28 cellular contexts compared by ENCODE assay signal in genomic region chr11:86790073-86790727, GRCh38. TPM values are rescaled to one million over a fixed set of nuclear protein-coding genes. Genes with fewer than 3 reads are reported as not detected.
A peak's percentile ranks its signal among the peaks of the same experiment; 100 is the strongest.
DNase-seq lines count a peak whose midpoint lies in the region; ATAC-seq and TF ChIP-seq lines count a peak whose summit lies in the region.
"Had no signal": no experiment of that assay in that cellular context is flagged by ENCODE, and none has a peak within 500 bp of the region (broad histone marks: within the 10 kb centered on the region; RNA-seq: fewer than 3 reads in every experiment).

No MANE protein-coding gene starts in this region.

- H3K4me1 ChIP-seq in A673 (ENCODE audit: insufficient read depth, low read length, poor library complexity, severe bottlenecking), result peaks cover 6% of the 10 kb centered on the region
- H3K4me1 ChIP-seq in HEK293 (ENCODE audit: control insufficient read depth, insufficient read depth, low read length), result peaks cover 32% of the 10 kb centered on the region
- H3K4me1 ChIP-seq in PC-3 (ENCODE audit: insufficient read depth, low read length), result peaks cover 16% of the 10 kb centered on the region
- H3K4me1 ChIP-seq: SJSA1, upper lobe of right lung had no signal

- POLR2A ChIA-PET in A673 (lab: Charles Lee; ENCODE audit: low non-redundant PET), result no interaction called here
- POLR2A ChIA-PET in HEK293 (lab: Yijun Ruan, JAX), result interaction anchor here (1.0 to 1.4 kb wide), 3 partner anchors 9 to 333 kb away, joined by 3 to 4 read pairs (median 4); partner anchors contain the start of gene PRSS23
- POLR2A ChIA-PET in PC-3 (lab: Charles Lee; ENCODE audit: unreplicated experiment), result no interaction called here

- H3K36me3 Mint-ChIP-seq in T-helper 17 cell (ENCODE audit: low read depth), result no peaks in the 10 kb centered on the region
- H3K36me3 Mint-ChIP-seq: activated naive CD4-positive, alpha-beta T cell treated with anti-CD3 and anti-CD28 coated beads, Interleukin-2, amount 50 U/mL, for 24 hours; CD14-positive monocyte; natural killer cell had no signal

- no peaks in the 10 kb centered on the region for H3K4me1 Mint-ChIP-seq in T-helper 17 cell
- H3K4me1 Mint-ChIP-seq: activated CD4-positive, alpha-beta memory T cell treated with anti-CD3 and anti-CD28 coated beads, Interleukin-2, amount 10 ng/mL, durations not matched to agents 7 days and 5 days; activated naive CD4-positive, alpha-beta T cell treated with anti-CD3 and anti-CD28 coated beads, Interleukin-2, amount 50 U/mL, for 24 hours; activated T-helper 17 cell treated with anti-CD3 and anti-CD28 coated beads, Interleukin-2, amount 50 U/mL, for 72 hours; CD14-positive monocyte; natural killer cell had no signal

- H3K27me3 ChIP-seq in A673 (replicated peaks; ENCODE audit: insufficient read depth, low read depth, low read length, poor library complexity) (no peaks in the 10 kb centered on the region), PC-3 (ENCODE audit: low read length) (no peaks in the 10 kb centered on the region)
- H3K27me3 ChIP-seq: SJSA1, upper lobe of right lung had no signal

- H3K9me2 ChIP-seq in PC-3 (replicated peaks; ENCODE audit: low read length), result no peaks in the 10 kb centered on the region

- CTCF ChIA-PET in A673 (lab: Charles Lee), result no interaction called here
- CTCF ChIA-PET in HEK293 (lab: Yijun Ruan, JAX), result interaction anchor here (0.7 to 1.2 kb wide), 3 partner anchors 9 to 1103 kb away, joined by 3 to 4 read pairs (median 3); no protein-coding TSS in a partner anchor
- CTCF ChIA-PET in PC-3 (lab: Charles Lee), result no interaction called here

- no peaks in the 10 kb centered on the region for H4K20me1 ChIP-seq in PC-3 (ENCODE audit: low read length)

- BruUV-seq in A673 (replicated peaks; lab: Mats Ljungman, UMichigan), result no TSS peak
- BruUV-seq in PC-3 (replicated peaks; lab: Mats Ljungman, UMichigan), result no TSS peak

- no peaks in the 10 kb centered on the region for H3K9me3 ChIP-seq in A673 (ENCODE audit: low read depth, low read length, poor library complexity, severe bottlenecking)
- H3K9me3 ChIP-seq in HEK293 (ENCODE audit: control insufficient read depth, insufficient read depth, low read depth, low read length), result no peaks in the 10 kb centered on the region
- no peaks in the 10 kb centered on the region for H3K9me3 ChIP-seq in PC-3 (ENCODE audit: low read length)
- no peaks in the 10 kb centered on the region for H3K9me3 ChIP-seq in T-helper 17 cell (ENCODE audit: control insufficient read depth, low read length, poor library complexity, severe bottlenecking)
- H3K9me3 ChIP-seq: SJSA1, upper lobe of right lung had no signal

- no peak overlapping the region for H3K4me2 ChIP-seq in PC-3 (ENCODE audit: low read length)

- no peak overlapping the region for H3K4me3 Mint-ChIP-seq in T-helper 17 cell
- H3K4me3 Mint-ChIP-seq: activated CD4-positive, alpha-beta memory T cell treated with anti-CD3 and anti-CD28 coated beads, Interleukin-2, amount 10 ng/mL, durations not matched to agents 7 days and 5 days; activated naive CD4-positive, alpha-beta T cell treated with anti-CD3 and anti-CD28 coated beads, Interleukin-2, amount 50 U/mL, for 24 hours; activated T-helper 17 cell treated with anti-CD3 and anti-CD28 coated beads, Interleukin-2, amount 50 U/mL, for 72 hours; CD14-positive monocyte; natural killer cell; T-helper 1 cell treated with Interleukin-12 subunit alpha and Interleukin-12 subunit beta and Interleukin-4 antibody, amounts not matched to agents 30 μg/mL and 1 μg/mL, for 36 hours had no signal

- H3K4me3 ChIP-seq in A673 (ENCODE audit: low read depth, low read length, poor library complexity, severe bottlenecking), result no peak overlapping the region
- H3K4me3 ChIP-seq in HEK293 (ENCODE audit: low read depth, low read length), result no peak overlapping the region
- no peak overlapping the region for H3K4me3 ChIP-seq in PC-3 (ENCODE audit: low read length)
- H3K4me3 ChIP-seq: coronary artery, GM12878, SJSA1, skin epidermis, upper lobe of right lung had no signal

- TF ChIP-seq CTCF in A673 (conservative IDR thresholded peaks at IDR 0.05; ENCODE audit: low read depth, low read length), result no peak
- TF ChIP-seq CTCF in HEK293 (tag by site-specific recombination; IDR thresholded peaks at IDR 0.05), result no peak
- TF ChIP-seq CTCF in PC-3 (conservative IDR thresholded peaks at IDR 0.05; ENCODE audit: low read depth, low read length), result no peak

- no peak overlapping the region for H2AFZ ChIP-seq in PC-3 (ENCODE audit: low read length)

- no peaks in the 10 kb centered on the region for H3F3A ChIP-seq in PC-3 (ENCODE audit: low read length, unreplicated experiment)

- peaks cover 38% of the 10 kb centered on the region for H3K27me3 Mint-ChIP-seq in T-helper 17 cell

- DNase-seq in A673 (ENCODE audit: low spot score), result peak; percentile 39
- peak; percentile 49 for DNase-seq in PC-3
- DNase-seq in kidney tubule cell (ENCODE audit: low spot score), result peak; percentile 26
- no peak for DNase-seq in AML-193 (lab: John Stamatoyannopoulos, UW)
- no peak for DNase-seq in T-helper 17 cell
- no peak for DNase-seq in stimulated activated CD4-positive, alpha-beta T cell treated with anti-CD3 and anti-CD28 coated beads, Interleukin-4, amount 100 ng/mL, for 4 hours
- DNase-seq: activated CD4-positive, alpha-beta memory T cell treated with anti-CD3 and anti-CD28 coated beads, Interleukin-2, amount 10 ng/mL, durations not matched to agents 7 days and 5 days; activated CD4-positive, alpha-beta T cell treated with anti-CD3 and anti-CD28 coated beads for 1 hour; anterior cingulate cortex; effector memory CD4-positive, alpha-beta T cell; head of caudate nucleus; kidney; natural killer cell; NCI-H1092 treated with DMSO at 0.1 percent for 48 hours; NCI-H2081; NK-92 treated with Interleukin-12 subunit alpha and Interleukin-12 subunit beta, amount 100 ng/mL, for 24 hours; stimulated activated CD4-positive, alpha-beta T cell treated with anti-CD3 and anti-CD28 coated beads, Interleukin-1b, Interleukin-23, amount 100 ng/mL, for 48 hours; upper lobe of right lung had no signal

- no peaks in the 10 kb centered on the region for H3K79me2 ChIP-seq in PC-3 (ENCODE audit: low read length)

- H3K27ac Mint-ChIP-seq in T-helper 17 cell, result no peak overlapping the region
- H3K27ac Mint-ChIP-seq: activated CD4-positive, alpha-beta memory T cell treated with anti-CD3 and anti-CD28 coated beads, Interleukin-2, amount 10 ng/mL, durations not matched to agents 7 days and 5 days; activated naive CD4-positive, alpha-beta T cell treated with anti-CD3 and anti-CD28 coated beads, Interleukin-2, amount 50 U/mL, for 24 hours; activated T-helper 17 cell treated with anti-CD3 and anti-CD28 coated beads, Interleukin-2, amount 50 U/mL, for 72 hours; CD14-positive monocyte; natural killer cell; T-helper 1 cell treated with Interleukin-12 subunit alpha and Interleukin-12 subunit beta and Interleukin-4 antibody, amounts not matched to agents 30 μg/mL and 1 μg/mL, for 36 hours had no signal

- no peak for ATAC-seq in PC-3
- no peak for ATAC-seq in HG03354 (IDR thresholded peaks at IDR 0.05; ENCODE audit: poor library complexity, severe bottlenecking, unreplicated experiment)
- ATAC-seq in T-helper 17 cell, result no peak
- ATAC-seq: activated T-helper 17 cell treated with anti-CD3 and anti-CD28 coated beads, Interleukin-2, amount 50 U/mL, for 72 hours; GM12878; natural killer cell; upper lobe of right lung had no signal

- H3K27ac ChIP-seq in A673 (ENCODE audit: low read depth, low read length, poor library complexity, severe bottlenecking) (no peak overlapping the region), HEK293 (ENCODE audit: extremely low read depth, low read depth, low read length) (peak overlapping the region; percentile 77), PC-3 (ENCODE audit: low read length) (peak overlapping the region; percentile 47)
- H3K27ac ChIP-seq: coronary artery, SJSA1, skin epidermis, upper lobe of right lung had no signal

- no peak overlapping the region; the same call in 1 of the 2 replicates for H3K9ac ChIP-seq in PC-3 (ENCODE audit: low read length)

- intact Hi-C loops in A673 (cut with micrococcal nuclease; ENCODE audit: unreplicated experiment) (no loop called here), PC-3 (cut with micrococcal nuclease) (no loop called here)

- H3K36me3 ChIP-seq in A673 (ENCODE audit: insufficient read depth, low read length, poor library complexity, severe bottlenecking), result no peaks in the 10 kb centered on the region
- no peaks in the 10 kb centered on the region for H3K36me3 ChIP-seq in HEK293 (ENCODE audit: control insufficient read depth in 2 of 2, insufficient read depth in 1 of 2, low read length in 2 of 2)
- H3K36me3 ChIP-seq in PC-3 (ENCODE audit: low read depth, low read length), result no peaks in the 10 kb centered on the region
- H3K36me3 ChIP-seq: SJSA1, upper lobe of right lung had no signal

TF ChIP-seq in HEK293, 187 proteins besides CTCF, POLR2A, EP300 and RAD21 (continues in another document):
- TF ChIP-seq ZNF202 (tag by site-specific recombination; IDR thresholded peaks at IDR 0.05; ENCODE audit: borderline replicate concordance) (no peak), ZNF747 (tag by site-specific recombination; IDR thresholded peaks at IDR 0.05) (no peak), ZNF514 (tag by site-specific recombination; IDR thresholded peaks at IDR 0.05) (no peak), OSR2 (tag by site-specific recombination; IDR thresholded peaks at IDR 0.05) (peak; percentile 97), ZNF221 (tag by site-specific recombination; IDR thresholded peaks at IDR 0.05; ENCODE audit: borderline replicate concordance) (no peak), SALL2 (tag by site-specific recombination; IDR thresholded peaks at IDR 0.05; ENCODE audit: borderline replicate concordance) (no peak), ZNF2 (tag by site-specific recombination; IDR thresholded peaks at IDR 0.05) (peak; percentile 33; the same call in 1 of the 2 replicates), ZSCAN16 (tag by site-specific recombination; IDR thresholded peaks at IDR 0.05) (no peak), ZNF449 (tag by site-specific recombination; IDR thresholded peaks at IDR 0.05) (no peak)

RNA-seq across cellular contexts. Expression of gene PRSS23, which starts 10.1 kb away (rescaled TPM):
- 9.4 and 12.1 TPM in 2 replicates for total RNA-seq in A673 (2021)
- total RNA-seq in PC-3 (2014; rRNA removed), result 39.0 and 43.2 TPM in 2 replicates
- not detected for total RNA-seq in T-helper 17 cell

Comparison
In these comparisons a context has a peak if more than half of its experiments do, and no peak if none do; other contexts are left out.
1. DNase-seq: peak in A673 (single experiment), PC-3 (single experiment) and kidney tubule cell (single experiment); none in AML-193 (0 of 2), T-helper 17 cell (0 of 3) and stimulated activated CD4-positive, alpha-beta T cell treated with anti-CD3 and anti-CD28 coated beads, Interleukin-4, amount 100 ng/mL, for 4 hours (0 of 2).
2. RNA of gene PRSS23, which starts 10.1 kb away (total RNA-seq): 39.0 to 43.2 TPM in PC-3 and 9.4 to 12.1 TPM in A673; not detected in T-helper 17 cell; every median in the first group is over 10 times any median in the second.